ENCODE assay signal across 9 cellular contexts in genomic region chr5:126988021-126988569, GRCh38. TPM values are rescaled to one million over a fixed set of nuclear protein-coding genes. Genes with fewer than 3 reads are reported as not detected.
A peak's percentile ranks its signal among the peaks of the same experiment; 100 is the strongest.
DNase-seq lines count a peak whose midpoint lies in the region; ATAC-seq and TF ChIP-seq lines count a peak whose summit lies in the region.
"Had no signal": no experiment of that assay in that cellular context is flagged by ENCODE, and none has a peak within 500 bp of the region (broad histone marks: within the 10 kb centered on the region; RNA-seq: fewer than 3 reads in every experiment).

No MANE protein-coding gene starts in this region.

- H3K27me3 ChIP-seq in right atrium auricular region = no peaks in the 10 kb centered on the region
- H3K27me3 ChIP-seq: tibial artery had no signal

- intact Hi-C loops in sciatic nerve (cut with DNase I) = no loop called here

- peaks cover 0 to 14% of the 10 kb centered on the region in 2 donors for H3K4me1 ChIP-seq in right atrium auricular region
- H3K4me1 ChIP-seq: tibial artery had no signal

- ATAC-seq in HG03139 (IDR thresholded peaks at IDR 0.05; ENCODE audit: unreplicated experiment) (peak; percentile 87), sciatic nerve (no peak)

- no peak overlapping the region for H3K4me3 ChIP-seq in right atrium auricular region
- H3K4me3 ChIP-seq: tibial artery had no signal

- no peaks in the 10 kb centered on the region for H3K9me3 ChIP-seq in right atrium auricular region
- H3K9me3 ChIP-seq: tibial artery had no signal

- TF ChIP-seq CTCF in right atrium auricular region (IDR thresholded peaks at IDR 0.05) = no peak

- no peak overlapping the region for H3K27ac ChIP-seq in right atrium auricular region
- H3K27ac ChIP-seq: tibial artery had no signal

- peak in 5 of 6 experiments; percentile 9 to 76 (median 72) for DNase-seq in stimulated activated naive CD4-positive, alpha-beta T cell (lab: John Stamatoyannopoulos, UW)
- DNase-seq in stimulated activated naive CD4-positive, alpha-beta T cell treated with Interleukin-2 at 50 U/mL for 16 hours (lab: John Stamatoyannopoulos, UW) = no peak
- DNase-seq in activated naive CD4-positive, alpha-beta T cell treated with Interleukin-2 at 50 U/mL for 16 hours = peak; percentile 6
- DNase-seq in NCI-H1436 treated with DMSO at 0.1 percent for 48 hours (lab: John Stamatoyannopoulos, UW) (no peak), right atrium auricular region (ENCODE audit: low spot score) (no peak), SKM-1 treated with dmso at 0.1 percent for 144 hours (lab: John Stamatoyannopoulos, UW; ENCODE audit: unreplicated experiment) (no peak), sciatic nerve (ENCODE audit: low spot score) (no peak)
- DNase-seq: tibial artery had no signal

- no peaks in the 10 kb centered on the region for H3K36me3 ChIP-seq in right atrium auricular region
- H3K36me3 ChIP-seq: tibial artery had no signal

RNA-seq across cellular contexts. Expression of gene MARCHF3, which starts 42.3 kb away (rescaled TPM):
- total RNA-seq in right atrium auricular region (10 to 100 TPM; 14.5 to 19.7 TPM), sciatic nerve (14.8 TPM)

Comparison
In these comparisons a context has a peak if more than half of its experiments do, and no peak if none do; other contexts are left out.
1. DNase-seq: peak in stimulated activated naive CD4-positive, alpha-beta T cell (5 of 6) and activated naive CD4-positive, alpha-beta T cell treated with Interleukin-2 at 50 U/mL for 16 hours (single experiment); none in stimulated activated naive CD4-positive, alpha-beta T cell treated with Interleukin-2 at 50 U/mL for 16 hours (single experiment), NCI-H1436 treated with DMSO at 0.1 percent for 48 hours (single experiment), right atrium auricular region (single experiment), SKM-1 treated with dmso at 0.1 percent for 144 hours (single experiment) and sciatic nerve (single experiment).